1 cellular context compared by ENCODE assay signal in genomic region chr15:57619746-57620145, GRCh38.
TF ChIP-seq lines count a peak whose summit lies in the region.

No MANE protein-coding gene starts in this region.

TF ChIP-seq in HCT116, 20 proteins besides CTCF, POLR2A, EP300 and RAD21 (continued from another document):
- no peak for TF ChIP-seq REST (IDR thresholded peaks at IDR 0.05; ENCODE audit: low read depth)
- TF ChIP-seq CEBPB (IDR thresholded peaks at IDR 0.05; ENCODE audit: low read depth): no peak
- no peak for TF ChIP-seq EGR1 (IDR thresholded peaks at IDR 0.05; ENCODE audit: low read depth)
- no peak for TF ChIP-seq TCF7L2 (IDR thresholded peaks at IDR 0.05; ENCODE audit: borderline replicate concordance, extremely low read depth, insufficient read depth, insufficient read length)
- TF ChIP-seq POLR2AphosphoS5 (IDR thresholded peaks at IDR 0.05; ENCODE audit: low read depth, low read length): no peak
- no peak for TF ChIP-seq MAX (IDR thresholded peaks at IDR 0.05)
- no peak for TF ChIP-seq ELF1 (IDR thresholded peaks at IDR 0.05; ENCODE audit: borderline replicate concordance, low read depth)
- TF ChIP-seq YY1 (IDR thresholded peaks at IDR 0.05; ENCODE audit: extremely low read depth, insufficient replicate concordance, low read depth, low read length): no peak
- no peak for TF ChIP-seq SRF (IDR thresholded peaks at IDR 0.05; ENCODE audit: low read depth)
- TF ChIP-seq JUND (IDR thresholded peaks at IDR 0.05): no peak
- no peak for TF ChIP-seq CBX3 (IDR thresholded peaks at IDR 0.05; ENCODE audit: low read depth)
- no peak for TF ChIP-seq EZH2 (IDR thresholded peaks at IDR 0.05)
- TF ChIP-seq ZBTB33 (IDR thresholded peaks at IDR 0.05; ENCODE audit: extremely low read depth, insufficient replicate concordance, low read length): no peak
- TF ChIP-seq ZFX (IDR thresholded peaks at IDR 0.05): no peak
- TF ChIP-seq FOSL1 (IDR thresholded peaks at IDR 0.05; ENCODE audit: low read depth): no peak
- TF ChIP-seq SP1 (IDR thresholded peaks at IDR 0.05; ENCODE audit: low read depth): no peak
- no peak for TF ChIP-seq ZNF274 (IDR thresholded peaks at IDR 0.05; ENCODE audit: low read depth, low read length)
